Comparison of ENCODE assay signal across 21 cellular contexts in the genomic region with DNA sequence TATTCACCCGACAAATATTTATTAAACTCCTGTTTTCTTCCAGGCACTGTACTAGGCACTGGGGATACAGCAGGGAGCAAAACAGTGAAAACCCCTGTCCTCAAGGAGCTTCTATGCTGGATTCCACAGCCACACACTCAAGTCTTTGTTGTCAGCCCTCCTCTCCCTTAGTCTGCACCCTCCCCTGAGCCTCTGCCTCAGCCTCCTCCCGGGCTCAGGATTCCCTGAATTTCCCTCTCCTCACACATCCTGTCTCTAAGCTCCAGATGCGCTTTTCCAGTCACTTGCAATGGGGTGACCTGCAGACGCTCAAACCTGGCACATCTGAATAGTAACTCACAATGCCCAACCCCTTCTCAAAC. TPM values are rescaled to one million over a fixed set of nuclear protein-coding genes. Genes with fewer than 3 reads are reported as not detected.
DNase-seq lines count a peak whose midpoint lies in the region; ATAC-seq and TF ChIP-seq lines count a peak whose summit lies in the region.
"Had no signal": no experiment of that assay in that cellular context is flagged by ENCODE, and none has a peak within 500 bp of the region (broad histone marks: within the 10 kb centered on the region; RNA-seq: fewer than 3 reads in every experiment).

No MANE protein-coding gene starts in this region.

- in situ Hi-C loops in gastrocnemius medialis (cut with MboI; ENCODE audit: low sequenced_read_pairs in 4 of 4), result no loop called here

- H3K36me3 Mint-ChIP-seq in GM23338 (ENCODE audit: low read depth) (no peaks in the 10 kb centered on the region), chondrocyte (ENCODE audit: low read depth) (no peaks in the 10 kb centered on the region), osteocyte (ENCODE audit: unreplicated experiment) (no peaks in the 10 kb centered on the region)

- H3K4me1 ChIP-seq in GM23338 (ENCODE audit: insufficient read depth) (peaks cover 15% of the 10 kb centered on the region), hepatocyte (ENCODE audit: insufficient read depth) (peaks cover 21% of the 10 kb centered on the region), gastrocnemius medialis (peaks cover 15 to 30% of the 10 kb centered on the region in 2 donors)

- H3K9me2 ChIP-seq in GM23338 (ENCODE audit: insufficient read depth), result no peaks in the 10 kb centered on the region
- no peaks in the 10 kb centered on the region for H3K9me2 ChIP-seq in hepatocyte (replicated peaks; ENCODE audit: insufficient read depth)

- H4K20me1 ChIP-seq in GM23338 (replicated peaks; ENCODE audit: insufficient read depth) (no peaks in the 10 kb centered on the region), hepatocyte (ENCODE audit: insufficient read depth, poor library complexity, severe bottlenecking) (no peaks in the 10 kb centered on the region)

- peaks cover 40% of the 10 kb centered on the region for H3K4me1 Mint-ChIP-seq in GM23338
- peaks cover 35% of the 10 kb centered on the region for H3K4me1 Mint-ChIP-seq in chondrocyte (ENCODE audit: low read depth)
- peaks cover 14% of the 10 kb centered on the region for H3K4me1 Mint-ChIP-seq in osteocyte (ENCODE audit: unreplicated experiment)
- H3K4me1 Mint-ChIP-seq: CD8-positive, alpha-beta memory T cell had no signal

- H3K79me2 ChIP-seq in GM23338 (replicated peaks; ENCODE audit: insufficient read depth) (no peaks in the 10 kb centered on the region), hepatocyte (no peaks in the 10 kb centered on the region)

- H3K27me3 Mint-ChIP-seq in GM23338 (ENCODE audit: insufficient read depth, low read depth, poor library complexity) (peaks cover 5% of the 10 kb centered on the region), chondrocyte (ENCODE audit: low read depth) (peaks cover 11% of the 10 kb centered on the region), osteocyte (ENCODE audit: unreplicated experiment) (peaks cover 25% of the 10 kb centered on the region)

- H3K9me3 Mint-ChIP-seq in GM23338, result no peaks in the 10 kb centered on the region; the same call in 2 of the 3 replicates
- H3K9me3 Mint-ChIP-seq in chondrocyte (ENCODE audit: low read depth), result no peaks in the 10 kb centered on the region
- no peaks in the 10 kb centered on the region for H3K9me3 Mint-ChIP-seq in osteocyte (ENCODE audit: unreplicated experiment)

- H3K27ac Mint-ChIP-seq in GM23338 (no peak overlapping the region), chondrocyte (ENCODE audit: unreplicated experiment) (no peak overlapping the region), osteocyte (ENCODE audit: unreplicated experiment) (no peak overlapping the region)
- H3K27ac Mint-ChIP-seq: CD8-positive, alpha-beta memory T cell had no signal

- H3K4me3 Mint-ChIP-seq in GM23338 (no peak overlapping the region), chondrocyte (ENCODE audit: unreplicated experiment) (no peak overlapping the region), osteocyte (ENCODE audit: unreplicated experiment) (no peak overlapping the region)
- H3K4me3 Mint-ChIP-seq: CD8-positive, alpha-beta memory T cell had no signal

- H3K9me3 ChIP-seq in hepatocyte (ENCODE audit: low read depth), result no peaks in the 10 kb centered on the region
- H3K9me3 ChIP-seq in gastrocnemius medialis, result no peaks in the 10 kb centered on the region

- TF ChIP-seq POLR2A in gastrocnemius medialis (IDR thresholded peaks at IDR 0.05), result no peak

- H3K27me3 ChIP-seq in GM23338 (ENCODE audit: insufficient read depth) (no peaks in the 10 kb centered on the region), H7 (ENCODE audit: control insufficient read depth, insufficient read depth, low read length) (0 out of 2 replicates have a peak, but pooled peaks cover 2% of the 10 kb centered on the region), hepatocyte (no peaks in the 10 kb centered on the region), gastrocnemius medialis (no peaks in the 10 kb centered on the region)

- intact Hi-C loops in gastrocnemius medialis (cut with DNase I; ENCODE audit: low total_unique reads), result no loop called here

- H3K4me3 ChIP-seq in GM23338, result no peak overlapping the region
- H3K4me3 ChIP-seq in H7 (ENCODE audit: insufficient read depth, low read depth, low read length), result no peak overlapping the region
- H3K4me3 ChIP-seq in hepatocyte, result no peak overlapping the region
- H3K4me3 ChIP-seq in gastrocnemius medialis, result no peak overlapping the region
- H3K4me3 ChIP-seq: GM12878, GM23248 had no signal

- H3K4me2 ChIP-seq in GM23338, result no peak overlapping the region
- no peak overlapping the region for H3K4me2 ChIP-seq in hepatocyte

- DNase-seq in GM23338 (ENCODE audit: low spot score) (no peak), H7 (peak; percentile 29), hepatocyte (ENCODE audit: low spot score) (no peak), gastrocnemius medialis (no peak), chondrocyte (ENCODE audit: low spot score) (no peak), foreskin melanocyte (no peak), osteocyte (ENCODE audit: extremely low spot score, unreplicated experiment) (no peak), NOMO-1 (lab: John Stamatoyannopoulos, UW; ENCODE audit: unreplicated experiment in 2 of 2) (no peak)
- DNase-seq: ACHN; C1 segment of cervical spinal cord; DMS53; EL; NCI-H1105 treated with DMSO at 0.1 percent for 48 hours; NCI-H1694; NCI-H2081 treated with DMSO at 0.1 percent for 48 hours; NCI-H748 treated with DMSO at 0.1 percent for 48 hours; NK-92 treated with Interleukin-12 subunit alpha and Interleukin-12 subunit beta, amount 100 ng/mL, for 24 hours had no signal

- H2AFZ ChIP-seq in GM23338, result peak overlapping the region; percentile 74; the same call in 1 of the 2 replicates
- no peak overlapping the region for H2AFZ ChIP-seq in hepatocyte
- H2AFZ ChIP-seq: GM23248 had no signal

- WGBS in hepatocyte (ENCODE audit: low lambda C conversion rate, missing lambda C conversion rate), result 81% methylated on average over 4 of the region's 4 CpGs

- no peak for ATAC-seq in GM23338
- no peak for ATAC-seq in gastrocnemius medialis
- ATAC-seq: GM12878 had no signal

- TF ChIP-seq CTCF in GM23338 (conservative IDR thresholded peaks at IDR 0.05; ENCODE audit: low read depth in 2 of 2) (no peak), hepatocyte (IDR thresholded peaks at IDR 0.05; ENCODE audit: poor library complexity) (no peak), gastrocnemius medialis (IDR thresholded peaks at IDR 0.05 in 4 of 5, conservative IDR thresholded peaks at IDR 0.05 in 1 of 5) (no peak), chondrocyte (IDR thresholded peaks at IDR 0.05) (no peak), osteocyte (IDR thresholded peaks at IDR 0.05) (no peak)

- H3K27ac ChIP-seq in GM23338 (ENCODE audit: low read depth) (no peak overlapping the region), hepatocyte (peak overlapping the region; percentile 73), gastrocnemius medialis (peak overlapping the region in 3 of 4 donors; percentile 53 to 76 (median 61))
- H3K27ac ChIP-seq: GM23248 had no signal

- no peaks in the 10 kb centered on the region for H3F3A ChIP-seq in GM23338 (replicated peaks; ENCODE audit: low read depth)

- H3K36me3 ChIP-seq in GM23338 (ENCODE audit: insufficient read depth) (no peaks in the 10 kb centered on the region), H7 (replicated peaks; ENCODE audit: control insufficient read depth, insufficient read depth, low read length) (no peaks in the 10 kb centered on the region), hepatocyte (replicated peaks; ENCODE audit: insufficient read depth, low read depth) (no peaks in the 10 kb centered on the region), gastrocnemius medialis (no peaks in the 10 kb centered on the region)

TF ChIP-seq in GM23338, 12 proteins besides CTCF, POLR2A, EP300 and RAD21:
- TF ChIP-seq, protein P1, sequence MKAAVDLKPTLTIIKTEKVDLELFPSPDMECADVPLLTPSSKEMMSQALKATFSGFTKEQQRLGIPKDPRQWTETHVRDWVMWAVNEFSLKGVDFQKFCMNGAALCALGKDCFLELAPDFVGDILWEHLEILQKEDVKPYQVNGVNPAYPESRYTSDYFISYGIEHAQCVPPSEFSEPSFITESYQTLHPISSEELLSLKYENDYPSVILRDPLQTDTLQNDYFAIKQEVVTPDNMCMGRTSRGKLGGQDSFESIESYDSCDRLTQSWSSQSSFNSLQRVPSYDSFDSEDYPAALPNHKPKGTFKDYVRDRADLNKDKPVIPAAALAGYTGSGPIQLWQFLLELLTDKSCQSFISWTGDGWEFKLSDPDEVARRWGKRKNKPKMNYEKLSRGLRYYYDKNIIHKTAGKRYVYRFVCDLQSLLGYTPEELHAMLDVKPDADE (IDR thresholded peaks at IDR 0.05), result no peak
- TF ChIP-seq NANOG (IDR thresholded peaks at IDR 0.05; ENCODE audit: borderline replicate concordance), result no peak
- TF ChIP-seq EZH2 (IDR thresholded peaks at IDR 0.05; ENCODE audit: low read depth, unreplicated experiment), result no peak
- no peak for TF ChIP-seq ZNF114 (CRISPR knock-in tag; IDR thresholded peaks at IDR 0.05)
- TF ChIP-seq ZNF331 (CRISPR knock-in tag; IDR thresholded peaks at IDR 0.05; ENCODE audit: low read depth), result no peak
TF ChIP-seq in GM23338: peak in this region for 0.

RNA-seq across cellular contexts. Expression of a gene that starts 13.5 kb away (rescaled TPM):
- total RNA-seq in GM23338 (2014; rRNA removed; shearing (Covaris generic)), result 23.7 and 30.4 TPM in 2 replicates
- polyA plus RNA-seq in GM23338 (2016; fragmentation: Nextera tagmentation; extraction: Ambion mirVana) (5.0 and 5.5 TPM in 2 replicates), hepatocyte (4.8 and 5.0 TPM in 2 replicates)
- total RNA-seq in H7 (2014; rRNA removed; shearing (Covaris generic)), result 14.6 and 16.4 TPM in 2 replicates
- total RNA-seq in hepatocyte (14.9 and 18.7 TPM in 2 replicates), gastrocnemius medialis (1 to 10 TPM in 2 of 4 donors, under 1 TPM in 2; 0.71 to 1.2 (median 1.1) TPM), chondrocyte (14.1 to 17.2 TPM (median 14.3 TPM) in 3 replicates), osteocyte (7.8 and 8.7 TPM in 2 replicates)
- total RNA-seq: GM12878, OCI-LY7 had no signal
- polyA plus RNA-seq: CD8-positive, alpha-beta memory T cell had no signal
